Comparison of ENCODE assay signal across 8 cellular contexts in genomic region chr20:54475334-54476287, GRCh38. TPM values are rescaled to one million over a fixed set of nuclear protein-coding genes. Genes with fewer than 3 reads are reported as not detected.
DNase-seq lines count a peak whose midpoint lies in the region; ATAC-seq and TF ChIP-seq lines count a peak whose summit lies in the region.

Gene DOK5, plus strand, starts transcription at chr20:54475593. Its CDS starts 354 bp downstream, at chr20:54475947.

- TF ChIP-seq CTCF in hepatocyte (IDR thresholded peaks at IDR 0.05; ENCODE audit: poor library complexity) (no peak), psoas muscle (IDR thresholded peaks at IDR 0.05) (no peak), OCI-LY7 (conservative IDR thresholded peaks at IDR 0.05; ENCODE audit: low read length) (no peak)

- H2AFZ ChIP-seq in hepatocyte (peak within 1 kb of the TSS; percentile 79), OCI-LY7 (ENCODE audit: low read length) (no peak within 1 kb of the TSS)

- H3K9me2 ChIP-seq in hepatocyte (replicated peaks; ENCODE audit: insufficient read depth) (no peaks in the 10 kb centered on the region), OCI-LY7 (ENCODE audit: insufficient read depth, low read length) (no peaks in the 10 kb centered on the region)

- CTCF ChIA-PET in OCI-LY7 (lab: Charles Lee; ENCODE audit: unreplicated experiment): no interaction called here

- in situ Hi-C loops in G401 (cut with HindIII; ENCODE audit: low sequenced_read_pairs): no loop called here

- H3K4me2 ChIP-seq in hepatocyte: peak within 1 kb of the TSS; percentile 90
- H3K4me2 ChIP-seq in OCI-LY7 (ENCODE audit: low read length): no peak within 1 kb of the TSS

- H3K79me2 ChIP-seq in hepatocyte (peaks cover 5% of the 10 kb centered on the region), OCI-LY7 (ENCODE audit: insufficient read depth, low read depth, low read length) (no peaks in the 10 kb centered on the region)

- under 1% methylated on average over 48 of the region's 75 CpGs for WGBS in hepatocyte (ENCODE audit: low lambda C conversion rate, missing lambda C conversion rate)
- WGBS in psoas muscle, 3 donors: 0 to 1% (median 0%) methylated on average over 47 to 75 of the region's 75 CpGs

- H3K27me3 ChIP-seq in hepatocyte (peaks cover 39% of the 10 kb centered on the region), psoas muscle (ENCODE audit: insufficient read depth in 3 of 3, low read length in 2 of 3) (no peaks in the 10 kb centered on the region)

- H3K4me3 ChIP-seq in hepatocyte (peak within 1 kb of the TSS; percentile 80), psoas muscle (peak within 1 kb of the TSS; percentile 79), OCI-LY7 (ENCODE audit: low read depth, low read length, poor library complexity, severe bottlenecking) (no peak within 1 kb of the TSS)

- H3K9me3 ChIP-seq in hepatocyte (ENCODE audit: low read depth): no peaks in the 10 kb centered on the region
- no peaks in the 10 kb centered on the region for H3K9me3 ChIP-seq in psoas muscle
- H3K9me3 ChIP-seq in OCI-LY7 (ENCODE audit: low read length): no peaks in the 10 kb centered on the region

- POLR2A ChIA-PET in OCI-LY7 (lab: Charles Lee): no interaction called here

- BruUV-seq in OCI-LY7 (replicated peaks; lab: Mats Ljungman, UMichigan): no TSS peak

- ATAC-seq in psoas muscle (peak; percentile 74 to 90 (median 84)), GM21423 (IDR thresholded peaks at IDR 0.05; ENCODE audit: unreplicated experiment) (no peak), HG03139 (IDR thresholded peaks at IDR 0.05; ENCODE audit: unreplicated experiment) (no peak)

- intact Hi-C loops in psoas muscle (cut with DNase I): loop anchor here in 1 of 2 donors (5.0 to 10.0 kb wide), 2 partner anchors 142 to 251 kb away; no protein-coding TSS in a partner anchor
- intact Hi-C loops in OCI-LY7 (cut with micrococcal nuclease; ENCODE audit: unreplicated experiment): no loop called here

- no peaks in the 10 kb centered on the region for H3K4me1 ChIP-seq in hepatocyte (ENCODE audit: insufficient read depth)
- H3K4me1 ChIP-seq in psoas muscle: peaks cover 3% of the 10 kb centered on the region
- no peaks in the 10 kb centered on the region for H3K4me1 ChIP-seq in OCI-LY7 (ENCODE audit: insufficient read depth, low read length, poor library complexity, severe bottlenecking)

- no peaks in the 10 kb centered on the region for H3K36me3 ChIP-seq in hepatocyte (replicated peaks; ENCODE audit: insufficient read depth, low read depth)
- no peaks in the 10 kb centered on the region for H3K36me3 ChIP-seq in psoas muscle (ENCODE audit: insufficient read depth in 1 of 2, low read depth in 1 of 2)
- no peaks in the 10 kb centered on the region for H3K36me3 ChIP-seq in OCI-LY7 (ENCODE audit: insufficient read depth, low read length)

- H3K27ac ChIP-seq in angular gyrus (ENCODE audit: low read depth, low read length): peak within 1 kb of the TSS; percentile 45
- no peak within 1 kb of the TSS for H3K27ac ChIP-seq in hepatocyte
- peak within 1 kb of the TSS; percentile 81 for H3K27ac ChIP-seq in psoas muscle
- no peak within 1 kb of the TSS for H3K27ac ChIP-seq in OCI-LY7 (ENCODE audit: low read depth, low read length, poor library complexity, severe bottlenecking)

- H4K20me1 ChIP-seq in hepatocyte (ENCODE audit: insufficient read depth, poor library complexity, severe bottlenecking) (no peaks in the 10 kb centered on the region), OCI-LY7 (ENCODE audit: insufficient read depth, low read length) (no peaks in the 10 kb centered on the region)

- DNase-seq in G401 (ENCODE audit: low spot score) (peak; percentile 19), hepatocyte (ENCODE audit: low spot score) (peak; percentile 63), psoas muscle (peak; percentile 53 to 72), NCI-H187 (lab: John Stamatoyannopoulos, UW) (no peak), OCI-LY7 (ENCODE audit: low spot score) (no peak)

RNA-seq across cellular contexts. Expression of gene DOK5, which starts in this region (rescaled TPM):
- 0.68 TPM in 1 of 2 replicates, not detected in the other for total RNA-seq in G401 (2014; rRNA removed; shearing (Covaris generic))
- total RNA-seq in hepatocyte (4.9 and 7.0 TPM in 2 replicates), psoas muscle (10 to 100 TPM; 11.7 to 25.5 (median 14.5) TPM), OCI-LY7 (2022) (not detected in 2 replicates)
- polyA plus RNA-seq in hepatocyte (7.5 and 9.8 TPM in 2 replicates), psoas muscle (10 to 100 TPM in 1 of 3 donors, 1 to 10 TPM in 2; 7.4 to 13.3 (median 9.1) TPM)
- total RNA-seq in OCI-LY7 (2014; rRNA removed; shearing (Covaris generic)): not detected in 2 replicates

Comparison
In these comparisons a context has a peak if more than half of its experiments do, and no peak if none do; other contexts are left out.
1. Peak in DNase-seq in G401; RNA of the gene not detected or under 1 TPM.
2. DNase-seq: peak in hepatocyte (single experiment) and psoas muscle (2 of 2); none in NCI-H187 (0 of 2) and OCI-LY7 (single experiment).
3. H3K27ac ChIP-seq: peak in angular gyrus (single experiment) and psoas muscle (single experiment); none in hepatocyte (single experiment) and OCI-LY7 (single experiment).
4. ATAC-seq: peak in psoas muscle (4 of 4); none in GM21423 (single experiment) and HG03139 (single experiment).